Comparison of ENCODE assay signal across 1 cellular context in genomic region chr2:232321156-232321816, GRCh38.
TF ChIP-seq lines count a peak whose summit lies in the region.

No MANE protein-coding gene starts in this region.

TF ChIP-seq in SK-N-SH, 30 proteins besides CTCF, POLR2A, EP300 and RAD21 (continued from another document):
- TF ChIP-seq, protein P1, sequence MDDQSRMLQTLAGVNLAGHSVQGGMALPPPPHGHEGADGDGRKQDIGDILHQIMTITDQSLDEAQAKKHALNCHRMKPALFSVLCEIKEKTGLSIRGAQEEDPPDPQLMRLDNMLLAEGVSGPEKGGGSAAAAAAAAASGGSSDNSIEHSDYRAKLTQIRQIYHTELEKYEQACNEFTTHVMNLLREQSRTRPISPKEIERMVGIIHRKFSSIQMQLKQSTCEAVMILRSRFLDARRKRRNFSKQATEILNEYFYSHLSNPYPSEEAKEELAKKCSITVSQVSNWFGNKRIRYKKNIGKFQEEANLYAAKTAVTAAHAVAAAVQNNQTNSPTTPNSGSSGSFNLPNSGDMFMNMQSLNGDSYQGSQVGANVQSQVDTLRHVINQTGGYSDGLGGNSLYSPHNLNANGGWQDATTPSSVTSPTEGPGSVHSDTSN (IDR thresholded peaks at IDR 0.05), result no peak
- TF ChIP-seq MEF2A (IDR thresholded peaks at IDR 0.05; ENCODE audit: borderline replicate concordance, low read depth) (no peak), TEAD4 (IDR thresholded peaks at IDR 0.05; ENCODE audit: borderline replicate concordance, insufficient read depth) (no peak), ELF1 (IDR thresholded peaks at IDR 0.05) (no peak)
- TF ChIP-seq, protein P2, sequence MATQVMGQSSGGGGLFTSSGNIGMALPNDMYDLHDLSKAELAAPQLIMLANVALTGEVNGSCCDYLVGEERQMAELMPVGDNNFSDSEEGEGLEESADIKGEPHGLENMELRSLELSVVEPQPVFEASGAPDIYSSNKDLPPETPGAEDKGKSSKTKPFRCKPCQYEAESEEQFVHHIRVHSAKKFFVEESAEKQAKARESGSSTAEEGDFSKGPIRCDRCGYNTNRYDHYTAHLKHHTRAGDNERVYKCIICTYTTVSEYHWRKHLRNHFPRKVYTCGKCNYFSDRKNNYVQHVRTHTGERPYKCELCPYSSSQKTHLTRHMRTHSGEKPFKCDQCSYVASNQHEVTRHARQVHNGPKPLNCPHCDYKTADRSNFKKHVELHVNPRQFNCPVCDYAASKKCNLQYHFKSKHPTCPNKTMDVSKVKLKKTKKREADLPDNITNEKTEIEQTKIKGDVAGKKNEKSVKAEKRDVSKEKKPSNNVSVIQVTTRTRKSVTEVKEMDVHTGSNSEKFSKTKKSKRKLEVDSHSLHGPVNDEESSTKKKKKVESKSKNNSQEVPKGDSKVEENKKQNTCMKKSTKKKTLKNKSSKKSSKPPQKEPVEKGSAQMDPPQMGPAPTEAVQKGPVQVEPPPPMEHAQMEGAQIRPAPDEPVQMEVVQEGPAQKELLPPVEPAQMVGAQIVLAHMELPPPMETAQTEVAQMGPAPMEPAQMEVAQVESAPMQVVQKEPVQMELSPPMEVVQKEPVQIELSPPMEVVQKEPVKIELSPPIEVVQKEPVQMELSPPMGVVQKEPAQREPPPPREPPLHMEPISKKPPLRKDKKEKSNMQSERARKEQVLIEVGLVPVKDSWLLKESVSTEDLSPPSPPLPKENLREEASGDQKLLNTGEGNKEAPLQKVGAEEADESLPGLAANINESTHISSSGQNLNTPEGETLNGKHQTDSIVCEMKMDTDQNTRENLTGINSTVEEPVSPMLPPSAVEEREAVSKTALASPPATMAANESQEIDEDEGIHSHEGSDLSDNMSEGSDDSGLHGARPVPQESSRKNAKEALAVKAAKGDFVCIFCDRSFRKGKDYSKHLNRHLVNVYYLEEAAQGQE (IDR thresholded peaks at IDR 0.05; ENCODE audit: low read depth, low read length), result no peak
TF ChIP-seq in SK-N-SH: peak in this region for 0.
